ENCODE assay signal across 1 cellular context in genomic region chr15:93039562-93040287, GRCh38. TPM values are rescaled to one million over a fixed set of nuclear protein-coding genes. Genes with fewer than 3 reads are reported as not detected.
"Had no signal": no experiment of that assay in that cellular context is flagged by ENCODE, and none has a peak within 500 bp of the region (broad histone marks: within the 10 kb centered on the region; RNA-seq: fewer than 3 reads in every experiment).

No MANE protein-coding gene starts in this region.

RNA-seq across cellular contexts. Expression of gene RGMA, which starts 49.3 kb away (rescaled TPM):
- total RNA-seq: naive thymus-derived CD8-positive, alpha-beta T cell had no signal
- polyA plus RNA-seq: naive thymus-derived CD8-positive, alpha-beta T cell had no signal
